Comparison of ENCODE assay signal across 1 cellular context in the genomic region with DNA sequence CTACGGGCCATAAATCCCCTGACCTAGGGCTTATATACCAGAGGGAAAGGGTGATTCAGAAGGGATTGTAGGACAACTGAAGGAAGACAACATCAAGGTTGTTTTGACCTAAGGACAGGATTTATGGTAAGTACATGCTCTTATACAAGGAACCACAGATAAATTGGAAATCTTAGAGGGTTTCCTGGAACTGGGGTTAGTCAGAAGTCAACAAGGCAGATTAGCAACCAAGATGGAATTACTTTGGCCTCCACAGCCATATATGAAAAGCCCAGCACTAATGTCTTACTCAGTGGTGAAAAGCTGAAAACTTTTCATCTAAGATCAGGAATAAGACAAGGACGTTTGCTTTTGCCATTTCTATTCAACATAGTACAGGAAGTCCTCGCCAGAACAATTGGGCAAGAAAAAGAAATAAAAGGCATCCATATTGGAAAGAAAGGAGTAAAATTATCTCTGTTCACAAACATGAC.
TF ChIP-seq lines count a peak whose summit lies in the region.

No MANE protein-coding gene starts in this region.

TF ChIP-seq in K562, 482 proteins besides CTCF, POLR2A, EP300 and RAD21 (continued from another document and continues in another):
- TF ChIP-seq, protein P1, sequence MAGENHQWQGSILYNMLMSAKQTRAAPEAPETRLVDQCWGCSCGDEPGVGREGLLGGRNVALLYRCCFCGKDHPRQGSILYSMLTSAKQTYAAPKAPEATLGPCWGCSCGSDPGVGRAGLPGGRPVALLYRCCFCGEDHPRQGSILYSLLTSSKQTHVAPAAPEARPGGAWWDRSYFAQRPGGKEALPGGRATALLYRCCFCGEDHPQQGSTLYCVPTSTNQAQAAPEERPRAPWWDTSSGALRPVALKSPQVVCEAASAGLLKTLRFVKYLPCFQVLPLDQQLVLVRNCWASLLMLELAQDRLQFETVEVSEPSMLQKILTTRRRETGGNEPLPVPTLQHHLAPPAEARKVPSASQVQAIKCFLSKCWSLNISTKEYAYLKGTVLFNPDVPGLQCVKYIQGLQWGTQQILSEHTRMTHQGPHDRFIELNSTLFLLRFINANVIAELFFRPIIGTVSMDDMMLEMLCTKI (IDR thresholded peaks at IDR 0.05; ENCODE audit: partially characterized antibody) = no peak
- TF ChIP-seq STAT5B (CRISPR knock-in tag; IDR thresholded peaks at IDR 0.05) (no peak), HMG20A (CRISPR knock-in tag; conservative IDR thresholded peaks at IDR 0.05) (no peak), NR2C2 (CRISPR knock-in tag; IDR thresholded peaks at IDR 0.05) (no peak), NR2C2 (tag; IDR thresholded peaks at IDR 0.05) (peak; percentile 84), POU5F1 (IDR thresholded peaks at IDR 0.05; ENCODE audit: borderline replicate concordance, low read depth, low read length, partially characterized antibody) (no peak), CBX2 (IDR thresholded peaks at IDR 0.05; ENCODE audit: insufficient read depth, low read length, poor library complexity, severe bottlenecking) (no peak), HMGN3 (IDR thresholded peaks at IDR 0.05; ENCODE audit: borderline replicate concordance, extremely low read depth, insufficient read length, low read depth, low read length) (no peak), PPARD (CRISPR knock-in tag; IDR thresholded peaks at IDR 0.05) (no peak), C11orf30 (IDR thresholded peaks at IDR 0.05; ENCODE audit: low read depth) (no peak), ATF7 (IDR thresholded peaks at IDR 0.05) (no peak), TAL1 (IDR thresholded peaks at IDR 0.05) (0 out of 2 replicates have a peak, but pooled peaks have one; percentile 5), GABPA (tag; conservative IDR thresholded peaks at IDR 0.05; ENCODE audit: low read depth) (no peak; the same call in 1 of the 2 replicates), CBX3 (IDR thresholded peaks at IDR 0.05; ENCODE audit: borderline replicate concordance in 1 of 2, low read length in 2 of 2) (peak in 1 of 2 experiments; percentile 22; a peak in 1 of 3 replicates), ZNF282 (CRISPR knock-in tag; IDR thresholded peaks at IDR 0.05) (no peak), TARDBP (IDR thresholded peaks at IDR 0.05) (no peak), PURB (CRISPR knock-in tag; IDR thresholded peaks at IDR 0.05; ENCODE audit: low read depth) (no peak), MCM2 (IDR thresholded peaks at IDR 0.05; ENCODE audit: low read depth) (no peak), TEAD1 (CRISPR knock-in tag; IDR thresholded peaks at IDR 0.05) (no peak), PHF21A (IDR thresholded peaks at IDR 0.05; ENCODE audit: borderline replicate concordance, low read depth) (no peak), ZNF384 (IDR thresholded peaks at IDR 0.05; ENCODE audit: low read depth, low read length) (no peak), SETDB1 (IDR thresholded peaks at IDR 0.05; ENCODE audit: low read length) (no peak), ZNF121 (CRISPR knock-in tag; conservative IDR thresholded peaks at IDR 0.05) (no peak)
- TF ChIP-seq, protein P2, sequence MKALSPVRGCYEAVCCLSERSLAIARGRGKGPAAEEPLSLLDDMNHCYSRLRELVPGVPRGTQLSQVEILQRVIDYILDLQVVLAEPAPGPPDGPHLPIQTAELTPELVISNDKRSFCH (CRISPR knock-in tag; IDR thresholded peaks at IDR 0.05) = no peak
- TF ChIP-seq, protein P2 (tag; IDR thresholded peaks at IDR 0.05) = peak; percentile 85; the same call in 1 of the 2 replicates
- TF ChIP-seq, protein P3, sequence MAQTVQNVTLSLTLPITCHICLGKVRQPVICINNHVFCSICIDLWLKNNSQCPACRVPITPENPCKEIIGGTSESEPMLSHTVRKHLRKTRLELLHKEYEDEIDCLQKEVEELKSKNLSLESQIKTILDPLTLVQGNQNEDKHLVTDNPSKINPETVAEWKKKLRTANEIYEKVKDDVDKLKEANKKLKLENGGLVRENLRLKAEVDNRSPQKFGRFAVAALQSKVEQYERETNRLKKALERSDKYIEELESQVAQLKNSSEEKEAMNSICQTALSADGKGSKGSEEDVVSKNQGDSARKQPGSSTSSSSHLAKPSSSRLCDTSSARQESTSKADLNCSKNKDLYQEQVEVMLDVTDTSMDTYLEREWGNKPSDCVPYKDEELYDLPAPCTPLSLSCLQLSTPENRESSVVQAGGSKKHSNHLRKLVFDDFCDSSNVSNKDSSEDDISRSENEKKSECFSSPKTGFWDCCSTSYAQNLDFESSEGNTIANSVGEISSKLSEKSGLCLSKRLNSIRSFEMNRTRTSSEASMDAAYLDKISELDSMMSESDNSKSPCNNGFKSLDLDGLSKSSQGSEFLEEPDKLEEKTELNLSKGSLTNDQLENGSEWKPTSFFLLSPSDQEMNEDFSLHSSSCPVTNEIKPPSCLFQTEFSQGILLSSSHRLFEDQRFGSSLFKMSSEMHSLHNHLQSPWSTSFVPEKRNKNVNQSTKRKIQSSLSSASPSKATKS (CRISPR knock-in tag; IDR thresholded peaks at IDR 0.05) = no peak
- TF ChIP-seq, protein P4, sequence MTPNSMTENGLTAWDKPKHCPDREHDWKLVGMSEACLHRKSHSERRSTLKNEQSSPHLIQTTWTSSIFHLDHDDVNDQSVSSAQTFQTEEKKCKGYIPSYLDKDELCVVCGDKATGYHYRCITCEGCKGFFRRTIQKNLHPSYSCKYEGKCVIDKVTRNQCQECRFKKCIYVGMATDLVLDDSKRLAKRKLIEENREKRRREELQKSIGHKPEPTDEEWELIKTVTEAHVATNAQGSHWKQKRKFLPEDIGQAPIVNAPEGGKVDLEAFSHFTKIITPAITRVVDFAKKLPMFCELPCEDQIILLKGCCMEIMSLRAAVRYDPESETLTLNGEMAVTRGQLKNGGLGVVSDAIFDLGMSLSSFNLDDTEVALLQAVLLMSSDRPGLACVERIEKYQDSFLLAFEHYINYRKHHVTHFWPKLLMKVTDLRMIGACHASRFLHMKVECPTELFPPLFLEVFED (CRISPR knock-in tag; conservative IDR thresholded peaks at IDR 0.05) = no peak
- TF ChIP-seq, protein P5, sequence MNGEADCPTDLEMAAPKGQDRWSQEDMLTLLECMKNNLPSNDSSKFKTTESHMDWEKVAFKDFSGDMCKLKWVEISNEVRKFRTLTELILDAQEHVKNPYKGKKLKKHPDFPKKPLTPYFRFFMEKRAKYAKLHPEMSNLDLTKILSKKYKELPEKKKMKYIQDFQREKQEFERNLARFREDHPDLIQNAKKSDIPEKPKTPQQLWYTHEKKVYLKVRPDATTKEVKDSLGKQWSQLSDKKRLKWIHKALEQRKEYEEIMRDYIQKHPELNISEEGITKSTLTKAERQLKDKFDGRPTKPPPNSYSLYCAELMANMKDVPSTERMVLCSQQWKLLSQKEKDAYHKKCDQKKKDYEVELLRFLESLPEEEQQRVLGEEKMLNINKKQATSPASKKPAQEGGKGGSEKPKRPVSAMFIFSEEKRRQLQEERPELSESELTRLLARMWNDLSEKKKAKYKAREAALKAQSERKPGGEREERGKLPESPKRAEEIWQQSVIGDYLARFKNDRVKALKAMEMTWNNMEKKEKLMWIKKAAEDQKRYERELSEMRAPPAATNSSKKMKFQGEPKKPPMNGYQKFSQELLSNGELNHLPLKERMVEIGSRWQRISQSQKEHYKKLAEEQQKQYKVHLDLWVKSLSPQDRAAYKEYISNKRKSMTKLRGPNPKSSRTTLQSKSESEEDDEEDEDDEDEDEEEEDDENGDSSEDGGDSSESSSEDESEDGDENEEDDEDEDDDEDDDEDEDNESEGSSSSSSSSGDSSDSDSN (IDR thresholded peaks at IDR 0.05; ENCODE audit: borderline replicate concordance in 1 of 2, low read depth in 2 of 2, low read length in 2 of 2) = no peak
- TF ChIP-seq, protein P6, sequence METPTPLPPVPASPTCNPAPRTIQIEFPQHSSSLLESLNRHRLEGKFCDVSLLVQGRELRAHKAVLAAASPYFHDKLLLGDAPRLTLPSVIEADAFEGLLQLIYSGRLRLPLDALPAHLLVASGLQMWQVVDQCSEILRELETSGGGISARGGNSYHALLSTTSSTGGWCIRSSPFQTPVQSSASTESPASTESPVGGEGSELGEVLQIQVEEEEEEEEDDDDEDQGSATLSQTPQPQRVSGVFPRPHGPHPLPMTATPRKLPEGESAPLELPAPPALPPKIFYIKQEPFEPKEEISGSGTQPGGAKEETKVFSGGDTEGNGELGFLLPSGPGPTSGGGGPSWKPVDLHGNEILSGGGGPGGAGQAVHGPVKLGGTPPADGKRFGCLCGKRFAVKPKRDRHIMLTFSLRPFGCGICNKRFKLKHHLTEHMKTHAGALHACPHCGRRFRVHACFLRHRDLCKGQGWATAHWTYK (CRISPR knock-in tag; IDR thresholded peaks at IDR 0.05) = 0 out of 2 replicates have a peak, but pooled peaks have one; percentile 46
- TF ChIP-seq, protein P7, sequence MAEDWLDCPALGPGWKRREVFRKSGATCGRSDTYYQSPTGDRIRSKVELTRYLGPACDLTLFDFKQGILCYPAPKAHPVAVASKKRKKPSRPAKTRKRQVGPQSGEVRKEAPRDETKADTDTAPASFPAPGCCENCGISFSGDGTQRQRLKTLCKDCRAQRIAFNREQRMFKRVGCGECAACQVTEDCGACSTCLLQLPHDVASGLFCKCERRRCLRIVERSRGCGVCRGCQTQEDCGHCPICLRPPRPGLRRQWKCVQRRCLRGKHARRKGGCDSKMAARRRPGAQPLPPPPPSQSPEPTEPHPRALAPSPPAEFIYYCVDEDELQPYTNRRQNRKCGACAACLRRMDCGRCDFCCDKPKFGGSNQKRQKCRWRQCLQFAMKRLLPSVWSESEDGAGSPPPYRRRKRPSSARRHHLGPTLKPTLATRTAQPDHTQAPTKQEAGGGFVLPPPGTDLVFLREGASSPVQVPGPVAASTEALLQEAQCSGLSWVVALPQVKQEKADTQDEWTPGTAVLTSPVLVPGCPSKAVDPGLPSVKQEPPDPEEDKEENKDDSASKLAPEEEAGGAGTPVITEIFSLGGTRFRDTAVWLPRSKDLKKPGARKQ (CRISPR knock-in tag; IDR thresholded peaks at IDR 0.05) = no peak
- TF ChIP-seq, protein P8, sequence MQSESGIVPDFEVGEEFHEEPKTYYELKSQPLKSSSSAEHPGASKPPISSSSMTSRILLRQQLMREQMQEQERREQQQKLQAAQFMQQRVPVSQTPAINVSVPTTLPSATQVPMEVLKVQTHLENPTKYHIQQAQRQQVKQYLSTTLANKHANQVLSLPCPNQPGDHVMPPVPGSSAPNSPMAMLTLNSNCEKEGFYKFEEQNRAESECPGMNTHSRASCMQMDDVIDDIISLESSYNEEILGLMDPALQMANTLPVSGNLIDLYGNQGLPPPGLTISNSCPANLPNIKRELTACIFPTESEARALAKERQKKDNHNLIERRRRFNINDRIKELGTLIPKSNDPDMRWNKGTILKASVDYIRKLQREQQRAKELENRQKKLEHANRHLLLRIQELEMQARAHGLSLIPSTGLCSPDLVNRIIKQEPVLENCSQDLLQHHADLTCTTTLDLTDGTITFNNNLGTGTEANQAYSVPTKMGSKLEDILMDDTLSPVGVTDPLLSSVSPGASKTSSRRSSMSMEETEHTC (IDR thresholded peaks at IDR 0.05) = no peak
- TF ChIP-seq, protein P9, sequence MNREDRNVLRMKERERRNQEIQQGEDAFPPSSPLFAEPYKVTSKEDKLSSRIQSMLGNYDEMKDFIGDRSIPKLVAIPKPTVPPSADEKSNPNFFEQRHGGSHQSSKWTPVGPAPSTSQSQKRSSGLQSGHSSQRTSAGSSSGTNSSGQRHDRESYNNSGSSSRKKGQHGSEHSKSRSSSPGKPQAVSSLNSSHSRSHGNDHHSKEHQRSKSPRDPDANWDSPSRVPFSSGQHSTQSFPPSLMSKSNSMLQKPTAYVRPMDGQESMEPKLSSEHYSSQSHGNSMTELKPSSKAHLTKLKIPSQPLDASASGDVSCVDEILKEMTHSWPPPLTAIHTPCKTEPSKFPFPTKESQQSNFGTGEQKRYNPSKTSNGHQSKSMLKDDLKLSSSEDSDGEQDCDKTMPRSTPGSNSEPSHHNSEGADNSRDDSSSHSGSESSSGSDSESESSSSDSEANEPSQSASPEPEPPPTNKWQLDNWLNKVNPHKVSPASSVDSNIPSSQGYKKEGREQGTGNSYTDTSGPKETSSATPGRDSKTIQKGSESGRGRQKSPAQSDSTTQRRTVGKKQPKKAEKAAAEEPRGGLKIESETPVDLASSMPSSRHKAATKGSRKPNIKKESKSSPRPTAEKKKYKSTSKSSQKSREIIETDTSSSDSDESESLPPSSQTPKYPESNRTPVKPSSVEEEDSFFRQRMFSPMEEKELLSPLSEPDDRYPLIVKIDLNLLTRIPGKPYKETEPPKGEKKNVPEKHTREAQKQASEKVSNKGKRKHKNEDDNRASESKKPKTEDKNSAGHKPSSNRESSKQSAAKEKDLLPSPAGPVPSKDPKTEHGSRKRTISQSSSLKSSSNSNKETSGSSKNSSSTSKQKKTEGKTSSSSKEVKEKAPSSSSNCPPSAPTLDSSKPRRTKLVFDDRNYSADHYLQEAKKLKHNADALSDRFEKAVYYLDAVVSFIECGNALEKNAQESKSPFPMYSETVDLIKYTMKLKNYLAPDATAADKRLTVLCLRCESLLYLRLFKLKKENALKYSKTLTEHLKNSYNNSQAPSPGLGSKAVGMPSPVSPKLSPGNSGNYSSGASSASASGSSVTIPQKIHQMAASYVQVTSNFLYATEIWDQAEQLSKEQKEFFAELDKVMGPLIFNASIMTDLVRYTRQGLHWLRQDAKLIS (CRISPR knock-in tag; IDR thresholded peaks at IDR 0.05) = no peak
- TF ChIP-seq, protein P10, sequence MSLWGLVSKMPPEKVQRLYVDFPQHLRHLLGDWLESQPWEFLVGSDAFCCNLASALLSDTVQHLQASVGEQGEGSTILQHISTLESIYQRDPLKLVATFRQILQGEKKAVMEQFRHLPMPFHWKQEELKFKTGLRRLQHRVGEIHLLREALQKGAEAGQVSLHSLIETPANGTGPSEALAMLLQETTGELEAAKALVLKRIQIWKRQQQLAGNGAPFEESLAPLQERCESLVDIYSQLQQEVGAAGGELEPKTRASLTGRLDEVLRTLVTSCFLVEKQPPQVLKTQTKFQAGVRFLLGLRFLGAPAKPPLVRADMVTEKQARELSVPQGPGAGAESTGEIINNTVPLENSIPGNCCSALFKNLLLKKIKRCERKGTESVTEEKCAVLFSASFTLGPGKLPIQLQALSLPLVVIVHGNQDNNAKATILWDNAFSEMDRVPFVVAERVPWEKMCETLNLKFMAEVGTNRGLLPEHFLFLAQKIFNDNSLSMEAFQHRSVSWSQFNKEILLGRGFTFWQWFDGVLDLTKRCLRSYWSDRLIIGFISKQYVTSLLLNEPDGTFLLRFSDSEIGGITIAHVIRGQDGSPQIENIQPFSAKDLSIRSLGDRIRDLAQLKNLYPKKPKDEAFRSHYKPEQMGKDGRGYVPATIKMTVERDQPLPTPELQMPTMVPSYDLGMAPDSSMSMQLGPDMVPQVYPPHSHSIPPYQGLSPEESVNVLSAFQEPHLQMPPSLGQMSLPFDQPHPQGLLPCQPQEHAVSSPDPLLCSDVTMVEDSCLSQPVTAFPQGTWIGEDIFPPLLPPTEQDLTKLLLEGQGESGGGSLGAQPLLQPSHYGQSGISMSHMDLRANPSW (CRISPR knock-in tag; IDR thresholded peaks at IDR 0.05) = no peak
- TF ChIP-seq, protein P11, sequence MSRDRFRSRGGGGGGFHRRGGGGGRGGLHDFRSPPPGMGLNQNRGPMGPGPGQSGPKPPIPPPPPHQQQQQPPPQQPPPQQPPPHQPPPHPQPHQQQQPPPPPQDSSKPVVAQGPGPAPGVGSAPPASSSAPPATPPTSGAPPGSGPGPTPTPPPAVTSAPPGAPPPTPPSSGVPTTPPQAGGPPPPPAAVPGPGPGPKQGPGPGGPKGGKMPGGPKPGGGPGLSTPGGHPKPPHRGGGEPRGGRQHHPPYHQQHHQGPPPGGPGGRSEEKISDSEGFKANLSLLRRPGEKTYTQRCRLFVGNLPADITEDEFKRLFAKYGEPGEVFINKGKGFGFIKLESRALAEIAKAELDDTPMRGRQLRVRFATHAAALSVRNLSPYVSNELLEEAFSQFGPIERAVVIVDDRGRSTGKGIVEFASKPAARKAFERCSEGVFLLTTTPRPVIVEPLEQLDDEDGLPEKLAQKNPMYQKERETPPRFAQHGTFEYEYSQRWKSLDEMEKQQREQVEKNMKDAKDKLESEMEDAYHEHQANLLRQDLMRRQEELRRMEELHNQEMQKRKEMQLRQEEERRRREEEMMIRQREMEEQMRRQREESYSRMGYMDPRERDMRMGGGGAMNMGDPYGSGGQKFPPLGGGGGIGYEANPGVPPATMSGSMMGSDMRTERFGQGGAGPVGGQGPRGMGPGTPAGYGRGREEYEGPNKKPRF (IDR thresholded peaks at IDR 0.05; ENCODE audit: low read depth, low read length) = no peak
